ENCODE assay signal across 18 cellular contexts in genomic region chr4:113423631-113424030, GRCh38.
"Had no signal": no experiment of that assay in that cellular context is flagged by ENCODE, and none has a peak within 500 bp of the region (broad histone marks: within the 10 kb centered on the region; RNA-seq: fewer than 3 reads in every experiment).

No MANE protein-coding gene starts in this region.

- H3K36me3 ChIP-seq: breast epithelium, esophagus muscularis mucosa, right atrium auricular region, tibial nerve, vagina had no signal

- DNase-seq: activated CD4-positive, CD25-positive, alpha-beta regulatory T cell treated with anti-CD3 and anti-CD28 coated beads, Interleukin-2, amount 50 U/mL, for 72 hours; activated naive CD8-positive, alpha-beta T cell treated with anti-CD3 and anti-CD28 coated beads for 36 hours; anterior cingulate cortex; cerebellar nuclear complex; glutamatergic neuron; hypothalamus; nucleus accumbens; stimulated activated CD4-positive, alpha-beta T cell treated with anti-CD3 and anti-CD28 coated beads, Interleukin-4, amount 100 ng/mL, for 24 hours; stimulated activated naive CD4-positive, alpha-beta T cell had no signal

- H3K4me1 ChIP-seq: breast epithelium, esophagus muscularis mucosa, right atrium auricular region, tibial nerve, vagina had no signal

- H3K27me3 ChIP-seq: breast epithelium, esophagus muscularis mucosa, right atrium auricular region, tibial nerve, vagina had no signal

- FAIRE-seq: endometrium had no signal

- H3K27ac ChIP-seq: breast epithelium, esophagus muscularis mucosa, right atrium auricular region, skin epidermis, tibial nerve, vagina had no signal

- H3K9me3 ChIP-seq: breast epithelium had no signal

- H3K4me3 Mint-ChIP-seq: activated naive CD8-positive, alpha-beta T cell treated with anti-CD3 and anti-CD28 coated beads for 36 hours; activated T-helper 1 cell treated with anti-CD3 and anti-CD28 coated beads, Interleukin-12 subunit alpha, Interleukin-12 subunit beta, Interleukin-2, Interleukin-4 antibody, amounts not matched to agents 30 ng/mL and 10 ng/mL and 1 ng/mL, durations not matched to agents 14 hours and 24 hours and 36 hours; nephron had no signal

- H3K27ac Mint-ChIP-seq: activated naive CD8-positive, alpha-beta T cell treated with anti-CD3 and anti-CD28 coated beads for 36 hours; activated T-helper 1 cell treated with anti-CD3 and anti-CD28 coated beads, Interleukin-12 subunit alpha, Interleukin-12 subunit beta, Interleukin-2, Interleukin-4 antibody, amounts not matched to agents 30 ng/mL and 10 ng/mL and 1 ng/mL, durations not matched to agents 14 hours and 24 hours and 36 hours; nephron had no signal

- H3K4me3 ChIP-seq: breast epithelium, esophagus muscularis mucosa, right atrium auricular region, skin epidermis, tibial nerve, vagina had no signal

- H3K4me1 Mint-ChIP-seq: activated naive CD8-positive, alpha-beta T cell treated with anti-CD3 and anti-CD28 coated beads for 36 hours; nephron had no signal

- H3K27me3 Mint-ChIP-seq: activated naive CD8-positive, alpha-beta T cell treated with anti-CD3 and anti-CD28 coated beads for 36 hours had no signal
